16 cellular contexts compared by ENCODE assay signal in genomic region chr2:210190345-210190744, GRCh38.
DNase-seq lines count a peak whose midpoint lies in the region; ATAC-seq and TF ChIP-seq lines count a peak whose summit lies in the region.
"Had no signal": no experiment of that assay in that cellular context is flagged by ENCODE, and none has a peak within 500 bp of the region (broad histone marks: within the 10 kb centered on the region; RNA-seq: fewer than 3 reads in every experiment).

No MANE protein-coding gene starts in this region.

- peaks cover 38% of the 10 kb centered on the region for H3K4me1 ChIP-seq in parathyroid adenoma

- DNase-seq in NCI-H526 (lab: John Stamatoyannopoulos, UW), result no peak
- DNase-seq in activated T-cell treated with anti-CD3 and anti-CD28 coated beads, Interleukin-2, amount 50 U/mL, for 24 hours, result no peak
- no peak for DNase-seq in activated gamma-delta T cell treated with Interleukin-2 at 50 U/mL for 16 hours
- DNase-seq: H7; mammary epithelial cell; naive thymus-derived CD4-positive, alpha-beta T cell; NCI-H1417; NCI-H524; posterior cingulate gyrus; stimulated activated CD4-positive, alpha-beta T cell treated with anti-CD3 and anti-CD28 coated beads, Interleukin-2, amount 100 ng/mL, for 48 hours; stimulated activated naive CD8-positive, alpha-beta T cell treated with anti-CD3 and anti-CD28 coated beads, Interleukin-15, amount 100 ng/mL, for 72 hours; trophoblast cell had no signal

- H3K79me2 ChIP-seq in parathyroid adenoma, result peaks cover 8% of the 10 kb centered on the region

- H3K27ac Mint-ChIP-seq in activated T-cell treated with anti-CD3 and anti-CD28 coated beads, Interleukin-2, amount 50 U/mL, for 24 hours, result no peak overlapping the region
- H3K27ac Mint-ChIP-seq: naive thymus-derived CD4-positive, alpha-beta T cell; stimulated activated naive CD8-positive, alpha-beta T cell treated with anti-CD3 and anti-CD28 coated beads, Interleukin-15, amount 100 ng/mL, for 72 hours had no signal

- H3K27ac ChIP-seq in parathyroid adenoma, result peak overlapping the region; percentile 91

- no peaks in the 10 kb centered on the region for H3K27me3 ChIP-seq in parathyroid adenoma (ENCODE audit: control insufficient read depth, insufficient read depth, low read length)

- H3K36me3 ChIP-seq in parathyroid adenoma (ENCODE audit: control insufficient read depth, insufficient read depth, low read length), result no peaks in the 10 kb centered on the region

- no peak overlapping the region for H3K4me3 Mint-ChIP-seq in activated T-cell treated with anti-CD3 and anti-CD28 coated beads, Interleukin-2, amount 50 U/mL, for 24 hours
- H3K4me3 Mint-ChIP-seq: naive thymus-derived CD4-positive, alpha-beta T cell; stimulated activated naive CD8-positive, alpha-beta T cell treated with anti-CD3 and anti-CD28 coated beads, Interleukin-15, amount 100 ng/mL, for 72 hours had no signal

- no peak for TF ChIP-seq CTCF in parathyroid adenoma (IDR thresholded peaks at IDR 0.05)

- peaks cover 2% of the 10 kb centered on the region for H3K4me1 Mint-ChIP-seq in activated T-cell treated with anti-CD3 and anti-CD28 coated beads, Interleukin-2, amount 50 U/mL, for 24 hours (ENCODE audit: low read depth)
- H3K4me1 Mint-ChIP-seq: stimulated activated naive CD8-positive, alpha-beta T cell treated with anti-CD3 and anti-CD28 coated beads, Interleukin-15, amount 100 ng/mL, for 72 hours had no signal

- peak; percentile 39 for ATAC-seq in GM18870 (IDR thresholded peaks at IDR 0.05; ENCODE audit: unreplicated experiment)
- peak; percentile 59 for ATAC-seq in GM21619 (IDR thresholded peaks at IDR 0.05; ENCODE audit: unreplicated experiment)
- peak; percentile 69 for ATAC-seq in HG03460 (IDR thresholded peaks at IDR 0.05; ENCODE audit: unreplicated experiment)
- ATAC-seq: naive thymus-derived CD4-positive, alpha-beta T cell; stimulated activated naive CD8-positive, alpha-beta T cell treated with anti-CD3 and anti-CD28 coated beads, Interleukin-15, amount 100 ng/mL, for 72 hours had no signal

- H3K36me3 Mint-ChIP-seq in activated T-cell treated with anti-CD3 and anti-CD28 coated beads, Interleukin-2, amount 50 U/mL, for 24 hours (ENCODE audit: low read depth), result no peaks in the 10 kb centered on the region

- no peak overlapping the region for H3K4me3 ChIP-seq in parathyroid adenoma (ENCODE audit: low read depth, low read length)

- no peak overlapping the region for H2AFZ ChIP-seq in parathyroid adenoma

- H3K27me3 Mint-ChIP-seq in activated T-cell treated with anti-CD3 and anti-CD28 coated beads, Interleukin-2, amount 50 U/mL, for 24 hours, result peaks cover 7% of the 10 kb centered on the region
- H3K27me3 Mint-ChIP-seq: stimulated activated naive CD8-positive, alpha-beta T cell treated with anti-CD3 and anti-CD28 coated beads, Interleukin-15, amount 100 ng/mL, for 72 hours had no signal

- peak overlapping the region; percentile 43 for H3K4me2 ChIP-seq in parathyroid adenoma (ENCODE audit: low read length)

- H3K9me3 Mint-ChIP-seq in activated T-cell treated with anti-CD3 and anti-CD28 coated beads, Interleukin-2, amount 50 U/mL, for 24 hours, result peaks cover 11% of the 10 kb centered on the region

- no peak overlapping the region for H3K9ac ChIP-seq in parathyroid adenoma

- no peaks in the 10 kb centered on the region for H3K9me3 ChIP-seq in parathyroid adenoma (ENCODE audit: control insufficient read depth, low read length)
